6 cellular contexts compared by ENCODE assay signal in the genomic region with DNA sequence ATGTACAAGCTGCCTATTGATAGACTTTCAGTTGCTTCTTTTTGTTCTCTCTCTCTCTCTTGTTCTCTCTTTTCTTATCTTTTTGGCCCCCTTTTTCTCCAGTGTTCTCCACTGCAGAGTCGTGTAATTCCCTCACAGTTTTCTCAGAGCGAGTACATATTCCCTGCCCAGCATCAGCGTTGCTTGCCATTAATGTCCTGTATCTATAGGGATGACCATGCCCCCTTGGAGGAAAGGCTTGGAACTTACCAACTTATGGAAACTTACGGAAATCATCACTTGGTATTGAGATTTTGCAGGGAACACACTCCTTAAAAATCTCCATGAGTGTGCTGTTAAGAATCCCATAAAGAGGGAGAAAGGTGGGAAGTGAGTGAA. TPM values are rescaled to one million over a fixed set of nuclear protein-coding genes. Genes with fewer than 3 reads are reported as not detected.
"Had no signal": no experiment of that assay in that cellular context is flagged by ENCODE, and none has a peak within 500 bp of the region (broad histone marks: within the 10 kb centered on the region; RNA-seq: fewer than 3 reads in every experiment).

No MANE protein-coding gene starts in this region.

- H3K27ac Mint-ChIP-seq: H9 had no signal

- H3K4me3 ChIP-seq: K562 had no signal

- H3K4me3 Mint-ChIP-seq: H9 had no signal

- ATAC-seq: K562 had no signal

- DNase-seq: GOT3, H9, HCEC 1CT, IMR-90 had no signal

RNA-seq across cellular contexts. Expression of a gene that starts 14.3 kb away (rescaled TPM):
- total RNA-seq: HT-29, IMR-90, K562 had no signal
